Comparison of ENCODE assay signal across 2 cellular contexts in the genomic region with DNA sequence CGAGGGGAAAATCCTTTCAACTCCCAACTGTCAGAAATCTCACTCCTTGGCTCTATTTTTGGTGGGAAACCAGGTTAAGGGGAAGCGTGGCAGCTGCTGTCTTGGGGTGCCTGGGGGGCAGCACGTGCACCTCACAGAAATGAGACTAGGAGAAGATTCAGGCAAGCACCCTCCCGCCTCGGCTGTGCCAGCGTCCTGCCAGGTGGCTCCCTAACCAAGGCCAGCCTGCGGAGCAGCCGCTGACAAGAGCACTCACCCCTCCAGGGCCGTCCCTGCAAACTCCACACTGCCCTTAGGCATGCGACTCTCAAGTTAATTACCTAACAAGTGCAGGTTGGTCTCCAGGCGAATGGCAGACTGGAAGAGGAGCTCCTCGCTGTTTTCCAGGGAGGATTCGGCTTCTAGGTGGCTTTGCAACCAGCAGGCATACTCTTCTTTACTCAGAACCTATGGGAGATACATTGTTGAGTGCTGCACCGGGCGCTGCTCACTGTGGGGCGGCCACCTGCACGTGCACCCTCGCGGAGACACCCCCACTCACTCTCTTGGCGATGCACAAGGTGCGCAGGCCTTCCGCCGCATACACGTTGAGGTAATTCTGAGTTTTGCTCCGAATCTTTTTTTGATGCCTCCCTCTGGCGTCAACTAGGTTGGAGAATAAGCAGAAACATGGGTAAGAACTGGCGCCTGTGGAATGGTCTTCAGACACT.
TF ChIP-seq lines count a peak whose summit lies in the region.

No MANE protein-coding gene starts in this region.

TF ChIP-seq in GM23338, 12 proteins besides CTCF, POLR2A, EP300 and RAD21 (continued from another document and continues in another):
- TF ChIP-seq, protein P1, sequence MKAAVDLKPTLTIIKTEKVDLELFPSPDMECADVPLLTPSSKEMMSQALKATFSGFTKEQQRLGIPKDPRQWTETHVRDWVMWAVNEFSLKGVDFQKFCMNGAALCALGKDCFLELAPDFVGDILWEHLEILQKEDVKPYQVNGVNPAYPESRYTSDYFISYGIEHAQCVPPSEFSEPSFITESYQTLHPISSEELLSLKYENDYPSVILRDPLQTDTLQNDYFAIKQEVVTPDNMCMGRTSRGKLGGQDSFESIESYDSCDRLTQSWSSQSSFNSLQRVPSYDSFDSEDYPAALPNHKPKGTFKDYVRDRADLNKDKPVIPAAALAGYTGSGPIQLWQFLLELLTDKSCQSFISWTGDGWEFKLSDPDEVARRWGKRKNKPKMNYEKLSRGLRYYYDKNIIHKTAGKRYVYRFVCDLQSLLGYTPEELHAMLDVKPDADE (IDR thresholded peaks at IDR 0.05), result no peak
- TF ChIP-seq EZH2phosphoT487 (IDR thresholded peaks at IDR 0.05; ENCODE audit: unreplicated experiment) (no peak), NANOG (IDR thresholded peaks at IDR 0.05; ENCODE audit: borderline replicate concordance) (no peak), POLR2AphosphoS5 (IDR thresholded peaks at IDR 0.05; ENCODE audit: low read depth) (no peak), JUNB (IDR thresholded peaks at IDR 0.05; ENCODE audit: unreplicated experiment) (no peak), ZNF114 (CRISPR knock-in tag; IDR thresholded peaks at IDR 0.05) (no peak), ZNF331 (CRISPR knock-in tag; IDR thresholded peaks at IDR 0.05; ENCODE audit: low read depth) (no peak)
- TF ChIP-seq, protein P2, sequence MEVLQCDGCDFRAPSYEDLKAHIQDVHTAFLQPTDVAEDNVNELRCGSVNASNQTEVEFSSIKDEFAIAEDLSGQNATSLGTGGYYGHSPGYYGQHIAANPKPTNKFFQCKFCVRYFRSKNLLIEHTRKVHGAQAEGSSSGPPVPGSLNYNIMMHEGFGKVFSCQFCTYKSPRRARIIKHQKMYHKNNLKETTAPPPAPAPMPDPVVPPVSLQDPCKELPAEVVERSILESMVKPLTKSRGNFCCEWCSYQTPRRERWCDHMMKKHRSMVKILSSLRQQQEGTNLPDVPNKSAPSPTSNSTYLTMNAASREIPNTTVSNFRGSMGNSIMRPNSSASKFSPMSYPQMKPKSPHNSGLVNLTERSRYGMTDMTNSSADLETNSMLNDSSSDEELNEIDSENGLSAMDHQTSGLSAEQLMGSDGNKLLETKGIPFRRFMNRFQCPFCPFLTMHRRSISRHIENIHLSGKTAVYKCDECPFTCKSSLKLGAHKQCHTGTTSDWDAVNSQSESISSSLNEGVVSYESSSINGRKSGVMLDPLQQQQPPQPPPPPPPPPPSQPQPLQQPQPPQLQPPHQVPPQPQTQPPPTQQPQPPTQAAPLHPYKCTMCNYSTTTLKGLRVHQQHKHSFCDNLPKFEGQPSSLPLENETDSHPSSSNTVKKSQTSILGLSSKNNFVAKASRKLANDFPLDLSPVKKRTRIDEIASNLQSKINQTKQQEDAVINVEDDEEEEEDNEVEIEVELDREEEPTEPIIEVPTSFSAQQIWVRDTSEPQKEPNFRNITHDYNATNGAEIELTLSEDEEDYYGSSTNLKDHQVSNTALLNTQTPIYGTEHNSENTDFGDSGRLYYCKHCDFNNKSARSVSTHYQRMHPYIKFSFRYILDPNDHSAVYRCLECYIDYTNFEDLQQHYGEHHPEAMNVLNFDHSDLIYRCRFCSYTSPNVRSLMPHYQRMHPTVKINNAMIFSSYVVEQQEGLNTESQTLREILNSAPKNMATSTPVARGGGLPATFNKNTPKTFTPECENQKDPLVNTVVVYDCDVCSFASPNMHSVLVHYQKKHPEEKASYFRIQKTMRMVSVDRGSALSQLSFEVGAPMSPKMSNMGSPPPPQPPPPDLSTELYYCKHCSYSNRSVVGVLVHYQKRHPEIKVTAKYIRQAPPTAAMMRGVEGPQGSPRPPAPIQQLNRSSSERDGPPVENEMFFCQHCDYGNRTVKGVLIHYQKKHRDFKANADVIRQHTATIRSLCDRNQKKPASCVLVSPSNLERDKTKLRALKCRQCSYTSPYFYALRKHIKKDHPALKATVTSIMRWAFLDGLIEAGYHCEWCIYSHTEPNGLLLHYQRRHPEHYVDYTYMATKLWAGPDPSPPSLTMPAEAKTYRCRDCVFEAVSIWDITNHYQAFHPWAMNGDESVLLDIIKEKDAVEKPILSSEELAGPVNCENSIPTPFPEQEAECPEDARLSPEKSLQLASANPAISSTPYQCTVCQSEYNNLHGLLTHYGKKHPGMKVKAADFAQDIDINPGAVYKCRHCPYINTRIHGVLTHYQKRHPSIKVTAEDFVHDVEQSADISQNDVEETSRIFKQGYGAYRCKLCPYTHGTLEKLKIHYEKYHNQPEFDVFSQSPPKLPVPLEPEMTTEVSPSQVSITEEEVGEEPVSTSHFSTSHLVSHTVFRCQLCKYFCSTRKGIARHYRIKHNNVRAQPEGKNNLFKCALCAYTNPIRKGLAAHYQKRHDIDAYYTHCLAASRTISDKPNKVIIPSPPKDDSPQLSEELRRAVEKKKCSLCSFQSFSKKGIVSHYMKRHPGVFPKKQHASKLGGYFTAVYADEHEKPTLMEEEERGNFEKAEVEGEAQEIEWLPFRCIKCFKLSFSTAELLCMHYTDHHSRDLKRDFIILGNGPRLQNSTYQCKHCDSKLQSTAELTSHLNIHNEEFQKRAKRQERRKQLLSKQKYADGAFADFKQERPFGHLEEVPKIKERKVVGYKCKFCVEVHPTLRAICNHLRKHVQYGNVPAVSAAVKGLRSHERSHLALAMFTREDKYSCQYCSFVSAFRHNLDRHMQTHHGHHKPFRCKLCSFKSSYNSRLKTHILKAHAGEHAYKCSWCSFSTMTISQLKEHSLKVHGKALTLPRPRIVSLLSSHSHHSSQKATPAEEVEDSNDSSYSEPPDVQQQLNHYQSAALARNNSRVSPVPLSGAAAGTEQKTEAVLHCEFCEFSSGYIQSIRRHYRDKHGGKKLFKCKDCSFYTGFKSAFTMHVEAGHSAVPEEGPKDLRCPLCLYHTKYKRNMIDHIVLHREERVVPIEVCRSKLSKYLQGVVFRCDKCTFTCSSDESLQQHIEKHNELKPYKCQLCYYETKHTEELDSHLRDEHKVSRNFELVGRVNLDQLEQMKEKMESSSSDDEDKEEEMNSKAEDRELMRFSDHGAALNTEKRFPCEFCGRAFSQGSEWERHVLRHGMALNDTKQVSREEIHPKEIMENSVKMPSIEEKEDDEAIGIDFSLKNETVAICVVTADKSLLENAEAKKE (CRISPR knock-in tag; IDR thresholded peaks at IDR 0.05), result no peak

TF ChIP-seq in IMR-90, 13 proteins besides CTCF, POLR2A, EP300 and RAD21 (continued from another document):
- TF ChIP-seq, protein P3, sequence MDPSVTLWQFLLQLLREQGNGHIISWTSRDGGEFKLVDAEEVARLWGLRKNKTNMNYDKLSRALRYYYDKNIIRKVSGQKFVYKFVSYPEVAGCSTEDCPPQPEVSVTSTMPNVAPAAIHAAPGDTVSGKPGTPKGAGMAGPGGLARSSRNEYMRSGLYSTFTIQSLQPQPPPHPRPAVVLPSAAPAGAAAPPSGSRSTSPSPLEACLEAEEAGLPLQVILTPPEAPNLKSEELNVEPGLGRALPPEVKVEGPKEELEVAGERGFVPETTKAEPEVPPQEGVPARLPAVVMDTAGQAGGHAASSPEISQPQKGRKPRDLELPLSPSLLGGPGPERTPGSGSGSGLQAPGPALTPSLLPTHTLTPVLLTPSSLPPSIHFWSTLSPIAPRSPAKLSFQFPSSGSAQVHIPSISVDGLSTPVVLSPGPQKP (IDR thresholded peaks at IDR 0.05; ENCODE audit: borderline replicate concordance, low read depth, low read length), result no peak
- TF ChIP-seq MAZ (IDR thresholded peaks at IDR 0.05; ENCODE audit: borderline replicate concordance, low read depth, low read length) (no peak), NFE2L2 (IDR thresholded peaks at IDR 0.05; ENCODE audit: low read depth, low read length) (no peak), FOS (IDR thresholded peaks at IDR 0.05; ENCODE audit: low read depth, low read length) (no peak), RFX5 (IDR thresholded peaks at IDR 0.05; ENCODE audit: low read depth, low read length) (no peak), CEBPB (IDR thresholded peaks at IDR 0.05; ENCODE audit: low read depth, low read length) (no peak), MXI1 (IDR thresholded peaks at IDR 0.05; ENCODE audit: borderline replicate concordance, low read depth, low read length) (no peak), BHLHE40 (IDR thresholded peaks at IDR 0.05; ENCODE audit: low read depth, low read length) (no peak), MAFK (IDR thresholded peaks at IDR 0.05; ENCODE audit: low read depth, low read length) (no peak), CHD1 (IDR thresholded peaks at IDR 0.05; ENCODE audit: low read depth, low read length) (no peak), RCOR1 (IDR thresholded peaks at IDR 0.05; ENCODE audit: insufficient replicate concordance, low read length) (no peak)
